In the genomic region with DNA sequence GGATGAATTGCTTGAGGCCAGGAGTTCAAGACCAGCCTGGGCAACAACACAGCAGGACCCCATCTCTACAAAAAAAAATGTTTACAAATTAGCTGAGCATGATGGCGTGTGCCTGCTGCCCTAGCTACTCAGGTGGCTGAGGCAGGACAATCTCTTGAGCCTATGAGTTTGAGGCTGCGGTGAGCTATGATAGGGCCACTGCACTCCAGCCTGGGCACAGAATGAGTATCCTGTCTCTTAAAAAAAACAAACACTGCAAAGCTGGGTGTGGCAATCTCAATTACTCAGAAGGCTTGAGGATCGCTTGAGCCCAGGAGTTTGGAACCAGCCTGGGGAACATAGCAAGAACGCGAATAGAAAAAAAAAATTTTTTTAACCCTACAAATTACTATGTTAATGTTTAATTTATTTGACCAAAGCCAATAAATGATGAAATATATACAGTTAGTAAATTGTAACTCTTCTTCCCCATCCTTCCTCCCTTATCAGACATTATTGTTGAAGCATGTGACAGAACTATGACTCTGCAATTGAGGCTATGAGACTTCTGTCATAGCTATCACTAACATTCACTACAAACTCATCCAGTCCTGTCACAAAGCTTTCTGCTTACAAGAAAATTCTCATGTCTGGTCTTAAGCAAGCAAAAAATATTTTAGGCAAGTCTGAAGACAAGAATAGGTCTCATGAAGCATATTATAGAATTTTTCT, we compare ENCODE assay signal across 31 cellular contexts. TPM values are rescaled to one million over a fixed set of nuclear protein-coding genes. Genes with fewer than 3 reads are reported as not detected.
DNase-seq lines count a peak whose midpoint lies in the region; ATAC-seq, FAIRE-seq and TF ChIP-seq lines count a peak whose summit lies in the region.
"Had no signal": no experiment of that assay in that cellular context is flagged by ENCODE, and none has a peak within 500 bp of the region (broad histone marks: within the 10 kb centered on the region; RNA-seq: fewer than 3 reads in every experiment).

No MANE protein-coding gene starts in this region.

- no peak overlapping the region for H3K4me3 Mint-ChIP-seq in neural progenitor cell
- H3K4me3 Mint-ChIP-seq: activated CD4-positive, alpha-beta memory T cell treated with anti-CD3 and anti-CD28 coated beads for 36 hours; naive thymus-derived CD4-positive, alpha-beta T cell; type B pancreatic cell had no signal

- no peaks in the 10 kb centered on the region for H3K27me3 Mint-ChIP-seq in neural progenitor cell (ENCODE audit: insufficient read depth, low read depth)
- H3K27me3 Mint-ChIP-seq: activated CD4-positive, alpha-beta memory T cell treated with anti-CD3 and anti-CD28 coated beads for 36 hours; naive thymus-derived CD4-positive, alpha-beta T cell; type B pancreatic cell had no signal

- H3K4me3 ChIP-seq in SK-N-MC (no peak overlapping the region), neural progenitor cell (no peak overlapping the region)
- H3K4me3 ChIP-seq: colonic mucosa, esophagus squamous epithelium had no signal

- peak; percentile 44 for FAIRE-seq in GM18507 (lab: Jason Lieb, UNC)
- FAIRE-seq: RCC 7860 had no signal

- no peaks in the 10 kb centered on the region for H3F3A ChIP-seq in neural progenitor cell (ENCODE audit: low read depth)

- peaks cover 100% of the 10 kb centered on the region for H3K79me2 ChIP-seq in neural progenitor cell (ENCODE audit: low read depth)

- H3K4me2 ChIP-seq in neural progenitor cell: no peak overlapping the region

- peaks cover 11% of the 10 kb centered on the region; the same call in 1 of the 2 replicates for H3K36me3 ChIP-seq in SK-N-MC (ENCODE audit: insufficient read depth, low read length)
- H3K36me3 ChIP-seq in neural progenitor cell: no peaks in the 10 kb centered on the region
- H3K36me3 ChIP-seq: colonic mucosa, esophagus squamous epithelium had no signal

- TF ChIP-seq CTCF in neural progenitor cell (IDR thresholded peaks at IDR 0.05): no peak

- H3K36me3 Mint-ChIP-seq in neural progenitor cell: peaks cover 9% of the 10 kb centered on the region
- H3K36me3 Mint-ChIP-seq: type B pancreatic cell had no signal

- H3K4me1 Mint-ChIP-seq in neural progenitor cell: peaks cover 20% of the 10 kb centered on the region

- DNase-seq in GM18507 (ENCODE audit: extremely low spot score, insufficient read length, low read depth): no peak
- DNase-seq in SK-N-MC (ENCODE audit: low read depth, low spot score): no peak
- DNase-seq in epithelial cell of prostate (ENCODE audit: low read depth, low spot score): no peak
- DNase-seq in neural progenitor cell (ENCODE audit: low spot score): no peak
- no peak for DNase-seq in NCI-H2171 treated with DMSO at 0.1 percent for 48 hours (lab: John Stamatoyannopoulos, UW)
- DNase-seq in stimulated activated CD4-positive, alpha-beta T cell treated with anti-CD3 and anti-CD28 coated beads, Interleukin-4, amount 100 ng/mL, for 4 hours: no peak
- DNase-seq: ACHN; activated CD4-positive, alpha-beta memory T cell treated with anti-CD3 and anti-CD28 coated beads for 36 hours; activated CD8-positive, alpha-beta memory T cell treated with anti-CD3 and anti-CD28 coated beads, Interleukin-2, amount 50 U/mL, for 48 hours; aorta; BE2C; colonic mucosa; effector memory CD4-positive, alpha-beta T cell; esophagus squamous epithelium; foreskin melanocyte; left cardiac atrium; naive thymus-derived CD4-positive, alpha-beta T cell; NCI-H1092; NCI-H187 treated with DMSO at 0.1 percent for 48 hours; NCI-H526; occipital lobe; stimulated activated CD8-positive, alpha-beta memory T cell treated with anti-CD3 and anti-CD28 coated beads, Interleukin-4, amount 100 ng/mL, for 48 hours had no signal

- no peaks in the 10 kb centered on the region for H3K9me3 ChIP-seq in SK-N-MC (ENCODE audit: low read depth, low read length)
- no peaks in the 10 kb centered on the region for H3K9me3 ChIP-seq in neural progenitor cell (ENCODE audit: low read depth)
- H3K9me3 ChIP-seq: BE2C, colonic mucosa, esophagus squamous epithelium had no signal

- H3K27ac ChIP-seq in SK-N-MC: 0 out of 2 replicates have a peak overlapping the region, but pooled peaks have one; percentile 25
- H3K27ac ChIP-seq in epithelial cell of prostate: peak overlapping the region; percentile 25
- H3K27ac ChIP-seq in neural progenitor cell: no peak overlapping the region
- H3K27ac ChIP-seq: colonic mucosa, esophagus squamous epithelium had no signal

- H3K9me3 Mint-ChIP-seq in neural progenitor cell: no peaks in the 10 kb centered on the region
- H3K9me3 Mint-ChIP-seq: activated CD4-positive, alpha-beta memory T cell treated with anti-CD3 and anti-CD28 coated beads for 36 hours; activated naive CD4-positive, alpha-beta T cell treated with anti-CD3 and anti-CD28 coated beads, Interleukin-2, amount 50 U/mL, for 72 hours; activated T-helper 2 cell treated with anti-CD3 and anti-CD28 coated beads, Interferon-gamma antibody, Interleukin-2, Interleukin-4, amounts not matched to agents 10 μg/mL and 5 μg/mL and 100 μg/mL, durations not matched to agents 14 hours and 24 hours and 36 hours; naive thymus-derived CD4-positive, alpha-beta T cell; type B pancreatic cell had no signal

- no peaks in the 10 kb centered on the region for H3K27me3 ChIP-seq in neural progenitor cell
- H3K27me3 ChIP-seq: BE2C, colonic mucosa, esophagus squamous epithelium had no signal

- H3K27ac Mint-ChIP-seq in neural progenitor cell: peak overlapping the region; percentile 47
- H3K27ac Mint-ChIP-seq: activated CD4-positive, alpha-beta memory T cell treated with anti-CD3 and anti-CD28 coated beads for 36 hours; activated naive CD4-positive, alpha-beta T cell treated with anti-CD3 and anti-CD28 coated beads, Interleukin-2, amount 50 U/mL, for 72 hours; activated T-helper 2 cell treated with anti-CD3 and anti-CD28 coated beads, Interferon-gamma antibody, Interleukin-2, Interleukin-4, amounts not matched to agents 10 μg/mL and 5 μg/mL and 100 μg/mL, durations not matched to agents 14 hours and 24 hours and 36 hours; naive thymus-derived CD4-positive, alpha-beta T cell; type B pancreatic cell had no signal

- no peaks in the 10 kb centered on the region for H3K4me1 ChIP-seq in neural progenitor cell
- H3K4me1 ChIP-seq: colonic mucosa had no signal

- H3K9ac ChIP-seq in SK-N-MC (ENCODE audit: insufficient read length) (no peak overlapping the region), neural progenitor cell (no peak overlapping the region)

- ATAC-seq in GM18498 (IDR thresholded peaks at IDR 0.05; ENCODE audit: unreplicated experiment) (no peak), GM21619 (IDR thresholded peaks at IDR 0.05; ENCODE audit: unreplicated experiment) (no peak)
- ATAC-seq: activated CD4-positive, CD25-positive, alpha-beta regulatory T cell treated with anti-CD3 and anti-CD28 coated beads, Interleukin-2, amount 50 U/mL, for 24 hours; activated naive CD4-positive, alpha-beta T cell treated with anti-CD3 and anti-CD28 coated beads, Interleukin-2, amount 50 U/mL, for 72 hours; left cardiac atrium; naive thymus-derived CD4-positive, alpha-beta T cell had no signal

- H2AFZ ChIP-seq in neural progenitor cell (replicated peaks): no peak overlapping the region

- peaks cover 80% of the 10 kb centered on the region for H4K20me1 ChIP-seq in neural progenitor cell (ENCODE audit: low read depth)

RNA-seq across cellular contexts. Expression of gene BTBD7, which starts 9.8 kb away (rescaled TPM):
- total RNA-seq in neural progenitor cell (ENCODE audit: low replicate concordance): 30.1 and 44.7 TPM in 2 replicates

RNA-seq across cellular contexts. Expression of gene COX8C, which starts 23.9 kb away (rescaled TPM):
- total RNA-seq in neural progenitor cell (ENCODE audit: low replicate concordance): not detected in 2 replicates
- total RNA-seq: activated CD4-positive, alpha-beta memory T cell treated with anti-CD3 and anti-CD28 coated beads for 36 hours; activated naive CD4-positive, alpha-beta T cell treated with anti-CD3 and anti-CD28 coated beads, Interleukin-2, amount 50 U/mL, for 72 hours; activated T-helper 2 cell treated with anti-CD3 and anti-CD28 coated beads, Interferon-gamma antibody, Interleukin-2, Interleukin-4, amounts not matched to agents 10 μg/mL and 5 μg/mL and 100 μg/mL, durations not matched to agents 14 hours and 24 hours and 36 hours; aorta; colonic mucosa; esophagus squamous epithelium; left cardiac atrium; LHCN-M2; naive thymus-derived CD4-positive, alpha-beta T cell; occipital lobe; subcutaneous adipose tissue had no signal
